In genomic region chr1:111203681-111204210, GRCh38 we compare ENCODE assay signal across 8 cellular contexts. TPM values are rescaled to one million over a fixed set of nuclear protein-coding genes. Genes with fewer than 3 reads are reported as not detected.
DNase-seq lines count a peak whose midpoint lies in the region; ATAC-seq lines count a peak whose summit lies in the region.

No MANE protein-coding gene starts in this region.

- peak overlapping the region; percentile 67 for H3K23ac ChIP-seq in neuronal stem cell (ENCODE audit: low read depth, low read length, poor library complexity)

- no peak overlapping the region for H4K91ac ChIP-seq in neuronal stem cell (ENCODE audit: low read depth, low read length, poor library complexity)

- H3K4me1 ChIP-seq in neuronal stem cell (ENCODE audit: control insufficient read depth in 2 of 2, insufficient read depth in 1 of 2, low read depth in 1 of 2, low read length in 2 of 2) = peaks cover 1 to 2% of the 10 kb centered on the region in 2 donors

- no CpG with 5 or more reads among the region's 43 CpGs for WGBS in neuronal stem cell (ENCODE audit: extremely low coverage in 2 of 2, insufficient read length in 2 of 2, insufficient replicate concordance in 1 of 2), 2 donors

- peak overlapping the region; percentile 24 for H2AK5ac ChIP-seq in neuronal stem cell (ENCODE audit: low read depth, low read length)

- DNase-seq in NCI-H226 (peak; percentile 39), neuronal stem cell (ENCODE audit: low spot score) (no peak), substantia nigra (lab: John Stamatoyannopoulos, UW) (peak in 27 of 49 donors; percentile 11 to 79 (median 34)), globus pallidus (ENCODE audit: low spot score) (no peak)
- DNase-seq in activated CD8-positive, alpha-beta memory T cell treated with anti-CD3 and anti-CD28 coated beads for 4 hours (ENCODE audit: low read depth in 2 of 2) = peak; percentile 59 to 78

- no peak overlapping the region for H2BK5ac ChIP-seq in neuronal stem cell (ENCODE audit: low read length)

- ATAC-seq in GM18511 (IDR thresholded peaks at IDR 0.05; ENCODE audit: unreplicated experiment) (peak; percentile 64), HG02763 (IDR thresholded peaks at IDR 0.05; ENCODE audit: unreplicated experiment) (peak; percentile 62), esophagus mucosa (peak; percentile 77)

- peak overlapping the region; percentile 78 for H3K18ac ChIP-seq in neuronal stem cell (ENCODE audit: low read length)

- H2AFZ ChIP-seq in neuronal stem cell (ENCODE audit: low read length) = no peak overlapping the region

- no peaks in the 10 kb centered on the region for H3K36me3 ChIP-seq in neuronal stem cell (replicated peaks in 1 of 2; ENCODE audit: control insufficient read depth in 2 of 2, insufficient read depth in 2 of 2, low read length in 2 of 2)

- H3K27ac ChIP-seq in neuronal stem cell (replicated peaks; ENCODE audit: low read length) (no peak overlapping the region), substantia nigra (ENCODE audit: low read depth, low read length, poor library complexity, severe bottlenecking) (peak overlapping the region; percentile 55)

- peak overlapping the region; percentile 29 for H3K4me2 ChIP-seq in neuronal stem cell (ENCODE audit: insufficient read depth, low read length, poor library complexity, severe bottlenecking)

- H3K27me3 ChIP-seq in neuronal stem cell (ENCODE audit: control insufficient read depth in 3 of 3, insufficient read depth in 3 of 3, low read depth in 1 of 3, low read length in 3 of 3) = peaks cover 0 to 21% (median 0%) of the 10 kb centered on the region in 3 experiments

- H3K14ac ChIP-seq in neuronal stem cell (ENCODE audit: low read length) = peak overlapping the region; percentile 57

- no peaks in the 10 kb centered on the region for H3K79me1 ChIP-seq in neuronal stem cell (ENCODE audit: low read depth, low read length)

- no peak overlapping the region for H3K9ac ChIP-seq in neuronal stem cell (ENCODE audit: low read depth, low read length, poor library complexity)

- H2BK15ac ChIP-seq in neuronal stem cell (ENCODE audit: low read length) = peak overlapping the region; percentile 51

- peak overlapping the region in 1 of 2 donors; percentile 31 for H3K4me3 ChIP-seq in neuronal stem cell (ENCODE audit: low read length in 2 of 2)

- no peak overlapping the region for H2BK12ac ChIP-seq in neuronal stem cell (ENCODE audit: low read length)

- H3K9me3 ChIP-seq in neuronal stem cell (replicated peaks in 1 of 2; ENCODE audit: control insufficient read depth in 2 of 2, insufficient read depth in 1 of 2, low read depth in 1 of 2, low read length in 2 of 2) = no peaks in the 10 kb centered on the region

- H2BK120ac ChIP-seq in neuronal stem cell (ENCODE audit: low read depth, low read length) = peak overlapping the region; percentile 65

- H3K4ac ChIP-seq in neuronal stem cell (ENCODE audit: low read length) = no peak overlapping the region

- H4K8ac ChIP-seq in neuronal stem cell (ENCODE audit: low read depth, low read length) = no peak overlapping the region

RNA-seq across cellular contexts. Expression of gene DENND2D, which starts 3.3 kb away (rescaled TPM):
- 47.5 TPM for total RNA-seq in esophagus mucosa
- polyA plus RNA-seq in neuronal stem cell (2013, experiment 1 of 2) = 0.32 TPM
- polyA plus RNA-seq in neuronal stem cell (2013, experiment 2 of 2) = 0.19 TPM

RNA-seq across cellular contexts. Expression of gene CHI3L2, which starts 23.8 kb away (rescaled TPM):
- 7.7 TPM for total RNA-seq in esophagus mucosa
- polyA plus RNA-seq in neuronal stem cell (2013, experiment 1 of 2) = not detected
- 0.04 TPM for polyA plus RNA-seq in neuronal stem cell (2013, experiment 2 of 2)

Comparison
In these comparisons a context has a peak if more than half of its experiments do, and no peak if none do; other contexts are left out.
1. DNase-seq: peak in NCI-H226 (single experiment), activated CD8-positive, alpha-beta memory T cell treated with anti-CD3 and anti-CD28 coated beads for 4 hours (2 of 2) and substantia nigra (27 of 49); none in neuronal stem cell (single experiment) and globus pallidus (single experiment).
2. Peak in every context shown above with its lines, with median percentiles within 50 percentile points of each other: ATAC-seq.